ENCODE assay signal across 10 cellular contexts in genomic region chr2:28603821-28604220, GRCh38.
"Had no signal": no experiment of that assay in that cellular context is flagged by ENCODE, and none has a peak within 500 bp of the region (broad histone marks: within the 10 kb centered on the region; RNA-seq: fewer than 3 reads in every experiment).

No MANE protein-coding gene starts in this region.

- H3K4me1 Mint-ChIP-seq: stimulated activated effector memory CD8-positive, alpha-beta T cell treated with anti-CD3 and anti-CD28 coated beads, Interleukin-12 subunit alpha, Interleukin-12 subunit beta, amount 100 ng/mL, for 72 hours had no signal

- ATAC-seq: left lung; stimulated activated effector memory CD8-positive, alpha-beta T cell treated with anti-CD3 and anti-CD28 coated beads, Interleukin-12 subunit alpha, Interleukin-12 subunit beta, amount 100 ng/mL, for 72 hours had no signal

- H3K36me3 Mint-ChIP-seq: activated naive CD8-positive, alpha-beta T cell treated with anti-CD3 and anti-CD28 coated beads for 36 hours had no signal

- H3K4me3 ChIP-seq: left lung, ovary, tibial nerve had no signal

- H3K27me3 Mint-ChIP-seq: activated CD4-positive, alpha-beta memory T cell treated with anti-CD3 and anti-CD28 coated beads for 36 hours; activated naive CD8-positive, alpha-beta T cell treated with anti-CD3 and anti-CD28 coated beads for 36 hours had no signal

- DNase-seq: activated CD4-positive, alpha-beta memory T cell treated with anti-CD3 and anti-CD28 coated beads for 36 hours; activated gamma-delta T cell treated with Interleukin-2 at 50 U/mL for 16 hours; activated naive CD8-positive, alpha-beta T cell treated with anti-CD3 and anti-CD28 coated beads for 36 hours; activated T-cell treated with anti-CD3 and anti-CD28 coated beads, Interleukin-2, amount 50 U/mL, for 48 hours; left lung; retina; T1000 had no signal

- H3K4me1 ChIP-seq: tibial nerve had no signal

- H3K27ac Mint-ChIP-seq: activated CD4-positive, alpha-beta memory T cell treated with anti-CD3 and anti-CD28 coated beads for 36 hours; activated naive CD8-positive, alpha-beta T cell treated with anti-CD3 and anti-CD28 coated beads for 36 hours; stimulated activated effector memory CD8-positive, alpha-beta T cell treated with anti-CD3 and anti-CD28 coated beads, Interleukin-12 subunit alpha, Interleukin-12 subunit beta, amount 100 ng/mL, for 72 hours had no signal

- H3K9me3 Mint-ChIP-seq: activated CD4-positive, alpha-beta memory T cell treated with anti-CD3 and anti-CD28 coated beads for 36 hours; activated naive CD8-positive, alpha-beta T cell treated with anti-CD3 and anti-CD28 coated beads for 36 hours; stimulated activated effector memory CD8-positive, alpha-beta T cell treated with anti-CD3 and anti-CD28 coated beads, Interleukin-12 subunit alpha, Interleukin-12 subunit beta, amount 100 ng/mL, for 72 hours had no signal

- H3K4me3 Mint-ChIP-seq: activated CD4-positive, alpha-beta memory T cell treated with anti-CD3 and anti-CD28 coated beads for 36 hours; activated naive CD8-positive, alpha-beta T cell treated with anti-CD3 and anti-CD28 coated beads for 36 hours; stimulated activated effector memory CD8-positive, alpha-beta T cell treated with anti-CD3 and anti-CD28 coated beads, Interleukin-12 subunit alpha, Interleukin-12 subunit beta, amount 100 ng/mL, for 72 hours had no signal

- H3K36me3 ChIP-seq: left lung, ovary, tibial nerve had no signal

- H3K9me3 ChIP-seq: left lung, ovary, tibial nerve had no signal

- H3K27me3 ChIP-seq: left lung, ovary, tibial nerve had no signal

- H3K27ac ChIP-seq: ovary had no signal
